ENCODE assay signal across 7 cellular contexts in genomic region chr9:14433841-14434511, GRCh38.
DNase-seq lines count a peak whose midpoint lies in the region; ATAC-seq and TF ChIP-seq lines count a peak whose summit lies in the region.

No MANE protein-coding gene starts in this region.

- H3K4me1 ChIP-seq in GM23338 (ENCODE audit: insufficient read depth) = no peaks in the 10 kb centered on the region

- H3K4me2 ChIP-seq in GM23338 = no peak overlapping the region

- no peak overlapping the region for H3K4me3 Mint-ChIP-seq in GM23338
- no peak overlapping the region for H3K4me3 Mint-ChIP-seq in stimulated activated memory B cell treated with anti-CD40 and anti-IgM and Interleukin-4, amounts not matched to agents 10 μg/mL and 1 μg/mL and 100 μg/mL, for 72 hours

- H3K4me3 ChIP-seq in GM23338 (no peak overlapping the region), choroid plexus epithelial cell (ENCODE audit: low read depth, low read length) (no peak overlapping the region)

- H3K4me1 Mint-ChIP-seq in GM23338 = peaks cover 9% of the 10 kb centered on the region
- H3K4me1 Mint-ChIP-seq in stimulated activated memory B cell treated with anti-CD40 and anti-IgM and Interleukin-4, amounts not matched to agents 10 μg/mL and 1 μg/mL and 100 μg/mL, for 72 hours = no peaks in the 10 kb centered on the region

- H3K9me3 Mint-ChIP-seq in GM23338 = peaks cover 3% of the 10 kb centered on the region; the same call in 1 of the 3 replicates
- H3K9me3 Mint-ChIP-seq in stimulated activated memory B cell treated with anti-CD40 and anti-IgM and Interleukin-4, amounts not matched to agents 10 μg/mL and 1 μg/mL and 100 μg/mL, for 72 hours = no peaks in the 10 kb centered on the region

- no peak overlapping the region for H3K27ac Mint-ChIP-seq in GM23338
- H3K27ac Mint-ChIP-seq in stimulated activated memory B cell treated with anti-CD40 and anti-IgM and Interleukin-4, amounts not matched to agents 10 μg/mL and 1 μg/mL and 100 μg/mL, for 72 hours = no peak overlapping the region

- DNase-seq in GM23338 (ENCODE audit: low spot score) (peak; percentile 39), NCI-H226 (peak; percentile 39), choroid plexus epithelial cell (ENCODE audit: low read depth) (peak; percentile 86), midbrain (lab: John Stamatoyannopoulos, UW) (peak; percentile 86)

- no peaks in the 10 kb centered on the region for H3K79me2 ChIP-seq in GM23338 (replicated peaks; ENCODE audit: insufficient read depth)

- H4K20me1 ChIP-seq in GM23338 (replicated peaks; ENCODE audit: insufficient read depth) = no peaks in the 10 kb centered on the region

- ATAC-seq in GM23338 (peak; percentile 45; the same call in 1 of the 3 replicates), HG03097 (IDR thresholded peaks at IDR 0.05; ENCODE audit: low FRiP score, unreplicated experiment) (no peak), HG03196 (IDR thresholded peaks at IDR 0.05; ENCODE audit: unreplicated experiment) (no peak)
- no peak for ATAC-seq in stimulated activated memory B cell treated with anti-CD40 and anti-IgM and Interleukin-4, amounts not matched to agents 10 μg/mL and 1 μg/mL and 100 μg/mL, for 72 hours

- no peaks in the 10 kb centered on the region for H3K27me3 ChIP-seq in GM23338 (ENCODE audit: insufficient read depth)

- no peak overlapping the region for H3K27ac ChIP-seq in GM23338 (ENCODE audit: low read depth)

- no peaks in the 10 kb centered on the region for H3F3A ChIP-seq in GM23338 (replicated peaks; ENCODE audit: low read depth)

- TF ChIP-seq CTCF in GM23338 (conservative IDR thresholded peaks at IDR 0.05; ENCODE audit: low read depth in 2 of 2) (peak; percentile 32 to 43; a peak in 3 of 4 replicates), choroid plexus epithelial cell (conservative IDR thresholded peaks at IDR 0.05; ENCODE audit: low read depth, low read length) (peak; percentile 54)

- H2AFZ ChIP-seq in GM23338 = no peak overlapping the region

- H3K9me2 ChIP-seq in GM23338 (ENCODE audit: insufficient read depth) = no peaks in the 10 kb centered on the region

- H3K36me3 ChIP-seq in GM23338 (ENCODE audit: insufficient read depth) = no peaks in the 10 kb centered on the region

- H3K27me3 Mint-ChIP-seq in GM23338 (ENCODE audit: insufficient read depth, low read depth, poor library complexity) = no peaks in the 10 kb centered on the region
- peaks cover 33% of the 10 kb centered on the region for H3K27me3 Mint-ChIP-seq in stimulated activated memory B cell treated with anti-CD40 and anti-IgM and Interleukin-4, amounts not matched to agents 10 μg/mL and 1 μg/mL and 100 μg/mL, for 72 hours

- no peaks in the 10 kb centered on the region for H3K36me3 Mint-ChIP-seq in GM23338 (ENCODE audit: low read depth)
- H3K36me3 Mint-ChIP-seq in stimulated activated memory B cell treated with anti-CD40 and anti-IgM and Interleukin-4, amounts not matched to agents 10 μg/mL and 1 μg/mL and 100 μg/mL, for 72 hours = no peaks in the 10 kb centered on the region

TF ChIP-seq in GM23338, 12 proteins besides CTCF, POLR2A, EP300 and RAD21 (continues in another document):
- TF ChIP-seq EZH2phosphoT487 (IDR thresholded peaks at IDR 0.05; ENCODE audit: unreplicated experiment) (no peak), ZNF462 (CRISPR knock-in tag; IDR thresholded peaks at IDR 0.05) (no peak), POLR2AphosphoS5 (IDR thresholded peaks at IDR 0.05; ENCODE audit: low read depth) (no peak), EZH2 (IDR thresholded peaks at IDR 0.05; ENCODE audit: low read depth, unreplicated experiment) (no peak), ZNF114 (CRISPR knock-in tag; IDR thresholded peaks at IDR 0.05) (no peak), NANOG (IDR thresholded peaks at IDR 0.05; ENCODE audit: borderline replicate concordance) (no peak), CREB1 (CRISPR knock-in tag; IDR thresholded peaks at IDR 0.05; ENCODE audit: low read depth) (no peak), JUNB (IDR thresholded peaks at IDR 0.05; ENCODE audit: unreplicated experiment) (no peak), ZNF331 (CRISPR knock-in tag; IDR thresholded peaks at IDR 0.05; ENCODE audit: low read depth) (no peak)
- TF ChIP-seq, protein P1, sequence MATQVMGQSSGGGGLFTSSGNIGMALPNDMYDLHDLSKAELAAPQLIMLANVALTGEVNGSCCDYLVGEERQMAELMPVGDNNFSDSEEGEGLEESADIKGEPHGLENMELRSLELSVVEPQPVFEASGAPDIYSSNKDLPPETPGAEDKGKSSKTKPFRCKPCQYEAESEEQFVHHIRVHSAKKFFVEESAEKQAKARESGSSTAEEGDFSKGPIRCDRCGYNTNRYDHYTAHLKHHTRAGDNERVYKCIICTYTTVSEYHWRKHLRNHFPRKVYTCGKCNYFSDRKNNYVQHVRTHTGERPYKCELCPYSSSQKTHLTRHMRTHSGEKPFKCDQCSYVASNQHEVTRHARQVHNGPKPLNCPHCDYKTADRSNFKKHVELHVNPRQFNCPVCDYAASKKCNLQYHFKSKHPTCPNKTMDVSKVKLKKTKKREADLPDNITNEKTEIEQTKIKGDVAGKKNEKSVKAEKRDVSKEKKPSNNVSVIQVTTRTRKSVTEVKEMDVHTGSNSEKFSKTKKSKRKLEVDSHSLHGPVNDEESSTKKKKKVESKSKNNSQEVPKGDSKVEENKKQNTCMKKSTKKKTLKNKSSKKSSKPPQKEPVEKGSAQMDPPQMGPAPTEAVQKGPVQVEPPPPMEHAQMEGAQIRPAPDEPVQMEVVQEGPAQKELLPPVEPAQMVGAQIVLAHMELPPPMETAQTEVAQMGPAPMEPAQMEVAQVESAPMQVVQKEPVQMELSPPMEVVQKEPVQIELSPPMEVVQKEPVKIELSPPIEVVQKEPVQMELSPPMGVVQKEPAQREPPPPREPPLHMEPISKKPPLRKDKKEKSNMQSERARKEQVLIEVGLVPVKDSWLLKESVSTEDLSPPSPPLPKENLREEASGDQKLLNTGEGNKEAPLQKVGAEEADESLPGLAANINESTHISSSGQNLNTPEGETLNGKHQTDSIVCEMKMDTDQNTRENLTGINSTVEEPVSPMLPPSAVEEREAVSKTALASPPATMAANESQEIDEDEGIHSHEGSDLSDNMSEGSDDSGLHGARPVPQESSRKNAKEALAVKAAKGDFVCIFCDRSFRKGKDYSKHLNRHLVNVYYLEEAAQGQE (IDR thresholded peaks at IDR 0.05; ENCODE audit: unreplicated experiment) = no peak
